In genomic region chr11:133699071-133699470, GRCh38 we compare ENCODE assay signal across 35 cellular contexts.
"Had no signal": no experiment of that assay in that cellular context is flagged by ENCODE, and none has a peak within 500 bp of the region (broad histone marks: within the 10 kb centered on the region; RNA-seq: fewer than 3 reads in every experiment).

No MANE protein-coding gene starts in this region.

- H3K27me3 ChIP-seq: MG63 had no signal

- H3K9me3 ChIP-seq: MG63 had no signal

- H3K4me3 ChIP-seq: MG63 had no signal

- DNase-seq: Karpas-422, Kasumi-1, KBM-7, KG1, MG63, MM.1S, MV-4-11, NCI-H1048, NCI-H1092, NCI-H1092 treated with DMSO at 0.1 percent for 48 hours, NCI-H1105, NCI-H1105 treated with DMSO at 0.1 percent for 48 hours, NCI-H1417, NCI-H1417 treated with DMSO at 0.1 percent for 48 hours, NCI-H1436, NCI-H1436 treated with DMSO at 0.1 percent for 48 hours, NCI-H1694, NCI-H1694 treated with DMSO at 0.1 percent for 48 hours, NCI-H187, NCI-H187 treated with DMSO at 0.1 percent for 48 hours, NCI-H1930, NCI-H2029, NCI-H2029 treated with DMSO at 0.1 percent for 48 hours, NCI-H2081, NCI-H2081 treated with DMSO at 0.1 percent for 48 hours, NCI-H2107, NCI-H2171, NCI-H2171 treated with DMSO at 0.1 percent for 48 hours, NCI-H2227 treated with DMSO at 0.1 percent for 48 hours, NCI-H226, NCI-H345, NCI-H446, NCI-H446 treated with DMSO at 0.1 percent for 48 hours, NCI-H510A had no signal

- H3K27ac ChIP-seq: KMS-11 had no signal

- H3K36me3 ChIP-seq: MG63 had no signal
